ENCODE assay signal across 1 cellular context in the genomic region with DNA sequence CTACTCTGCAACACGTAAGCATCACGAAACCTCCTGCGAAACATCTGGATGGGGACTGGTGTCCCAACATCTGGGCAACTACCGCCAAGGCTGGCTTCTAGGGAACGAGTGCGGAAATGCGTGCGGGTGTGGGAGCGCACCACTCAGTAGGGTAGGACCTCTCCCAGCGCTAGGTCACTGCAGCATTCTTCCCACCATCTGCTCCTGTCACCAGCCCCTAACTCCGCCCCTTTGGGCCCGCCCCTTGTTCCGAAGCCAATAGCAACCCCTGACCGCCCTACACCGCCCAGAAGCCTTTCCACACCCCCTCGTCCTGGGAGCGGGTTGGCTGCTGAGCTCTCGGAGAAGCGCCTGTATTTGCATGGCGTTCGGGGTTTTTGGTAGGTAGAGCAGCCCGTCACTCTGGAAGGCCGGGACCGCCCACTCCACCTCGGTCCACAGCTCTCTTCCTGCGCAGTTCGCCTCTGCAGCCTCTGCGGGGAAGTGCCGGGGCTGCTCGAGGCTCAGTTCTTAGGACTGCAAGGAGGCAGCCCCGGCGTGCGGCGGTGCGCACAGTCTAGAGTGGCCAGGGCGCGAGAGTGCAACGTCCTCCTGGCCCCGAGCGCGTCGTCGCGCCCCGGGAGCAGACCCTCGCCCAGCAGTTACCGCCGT.
TF ChIP-seq lines count a peak whose summit lies in the region.

TSS of gene HS3ST3B1 (plus strand) at position 454 of the 651 bp plus-strand sequence. CDS start 438 bp downstream, outside the sequence.

TF ChIP-seq in HEK293, 187 proteins besides CTCF, POLR2A, EP300 and RAD21 (continued from another document and continues in another):
- TF ChIP-seq ZNF837 (tag by site-specific recombination; IDR thresholded peaks at IDR 0.05) (no peak), ZNF169 (tag by site-specific recombination; IDR thresholded peaks at IDR 0.05) (no peak), ZNF266 (tag by site-specific recombination; IDR thresholded peaks at IDR 0.05; ENCODE audit: low read depth) (no peak), BCL11A (tag by site-specific recombination; IDR thresholded peaks at IDR 0.05; ENCODE audit: low read depth) (no peak), ZNF146 (tag by site-specific recombination; IDR thresholded peaks at IDR 0.05) (no peak), TCF7L2 (IDR thresholded peaks at IDR 0.05; ENCODE audit: borderline replicate concordance, low read depth, low read length) (no peak), MYNN (tag by site-specific recombination; IDR thresholded peaks at IDR 0.05; ENCODE audit: borderline replicate concordance) (no peak), ZNF621 (tag by site-specific recombination; IDR thresholded peaks at IDR 0.05) (no peak), ZFP41 (tag by site-specific recombination; IDR thresholded peaks at IDR 0.05; ENCODE audit: borderline replicate concordance) (no peak), ZBTB21 (tag by site-specific recombination; IDR thresholded peaks at IDR 0.05) (no peak; the same call in 1 of the 2 replicates), SP3 (tag by site-specific recombination; IDR thresholded peaks at IDR 0.05) (peak; percentile 98), GLI2 (tag by site-specific recombination; IDR thresholded peaks at IDR 0.05; ENCODE audit: borderline replicate concordance, low read depth) (no peak), ZNF785 (tag by site-specific recombination; IDR thresholded peaks at IDR 0.05) (no peak), ZNF121 (tag by site-specific recombination; IDR thresholded peaks at IDR 0.05) (no peak), SP2 (tag by site-specific recombination; IDR thresholded peaks at IDR 0.05) (peak; percentile 99), ZNF10 (tag by site-specific recombination; IDR thresholded peaks at IDR 0.05) (no peak), ZNF133 (tag by site-specific recombination; IDR thresholded peaks at IDR 0.05) (no peak), ZFP69B (tag by site-specific recombination; IDR thresholded peaks at IDR 0.05) (0 out of 2 replicates have a peak, but pooled peaks have one; percentile 11), ZNF549 (tag by site-specific recombination; IDR thresholded peaks at IDR 0.05) (no peak), ZNF24 (tag by site-specific recombination; IDR thresholded peaks at IDR 0.05) (no peak), SP7 (tag by site-specific recombination; IDR thresholded peaks at IDR 0.05) (peak; percentile 52; the same call in 1 of the 2 replicates), ZBTB7A (tag by site-specific recombination; IDR thresholded peaks at IDR 0.05; ENCODE audit: low read depth) (no peak), ZNF37A (tag by site-specific recombination; IDR thresholded peaks at IDR 0.05) (no peak), ZNF211 (tag by site-specific recombination; IDR thresholded peaks at IDR 0.05; ENCODE audit: low read depth) (no peak), ZNF560 (tag by site-specific recombination; IDR thresholded peaks at IDR 0.05; ENCODE audit: borderline replicate concordance) (no peak), GLIS2 (tag by site-specific recombination; IDR thresholded peaks at IDR 0.05) (peak; percentile 92), GFI1B (tag by site-specific recombination; IDR thresholded peaks at IDR 0.05) (no peak), ZNF155 (tag by site-specific recombination; IDR thresholded peaks at IDR 0.05) (no peak), ZNF132 (tag by site-specific recombination; IDR thresholded peaks at IDR 0.05; ENCODE audit: borderline replicate concordance) (no peak), PRDM10 (tag by site-specific recombination; IDR thresholded peaks at IDR 0.05) (peak; percentile 89), ZNF701 (tag by site-specific recombination; IDR thresholded peaks at IDR 0.05) (no peak), ZBTB20 (tag by site-specific recombination; IDR thresholded peaks at IDR 0.05) (peak; percentile 84; the same call in 1 of the 2 replicates), ZNF791 (tag by site-specific recombination; IDR thresholded peaks at IDR 0.05) (no peak), ZNF280C (tag by site-specific recombination; IDR thresholded peaks at IDR 0.05) (no peak), ZNF221 (tag by site-specific recombination; IDR thresholded peaks at IDR 0.05; ENCODE audit: borderline replicate concordance) (no peak), ZNF610 (tag by site-specific recombination; IDR thresholded peaks at IDR 0.05; ENCODE audit: borderline replicate concordance) (peak; percentile 59; the same call in 1 of the 2 replicates), ZNF202 (tag by site-specific recombination; IDR thresholded peaks at IDR 0.05; ENCODE audit: borderline replicate concordance) (no peak), ZNF341 (tag by site-specific recombination; IDR thresholded peaks at IDR 0.05; ENCODE audit: low read depth) (no peak), ZBTB8A (tag by site-specific recombination; IDR thresholded peaks at IDR 0.05) (peak; percentile 10; the same call in 1 of the 2 replicates), ZNF26 (tag by site-specific recombination; IDR thresholded peaks at IDR 0.05) (no peak), ZNF580 (tag by site-specific recombination; IDR thresholded peaks at IDR 0.05) (no peak; the same call in 1 of the 2 replicates)
- TF ChIP-seq, protein P1, sequence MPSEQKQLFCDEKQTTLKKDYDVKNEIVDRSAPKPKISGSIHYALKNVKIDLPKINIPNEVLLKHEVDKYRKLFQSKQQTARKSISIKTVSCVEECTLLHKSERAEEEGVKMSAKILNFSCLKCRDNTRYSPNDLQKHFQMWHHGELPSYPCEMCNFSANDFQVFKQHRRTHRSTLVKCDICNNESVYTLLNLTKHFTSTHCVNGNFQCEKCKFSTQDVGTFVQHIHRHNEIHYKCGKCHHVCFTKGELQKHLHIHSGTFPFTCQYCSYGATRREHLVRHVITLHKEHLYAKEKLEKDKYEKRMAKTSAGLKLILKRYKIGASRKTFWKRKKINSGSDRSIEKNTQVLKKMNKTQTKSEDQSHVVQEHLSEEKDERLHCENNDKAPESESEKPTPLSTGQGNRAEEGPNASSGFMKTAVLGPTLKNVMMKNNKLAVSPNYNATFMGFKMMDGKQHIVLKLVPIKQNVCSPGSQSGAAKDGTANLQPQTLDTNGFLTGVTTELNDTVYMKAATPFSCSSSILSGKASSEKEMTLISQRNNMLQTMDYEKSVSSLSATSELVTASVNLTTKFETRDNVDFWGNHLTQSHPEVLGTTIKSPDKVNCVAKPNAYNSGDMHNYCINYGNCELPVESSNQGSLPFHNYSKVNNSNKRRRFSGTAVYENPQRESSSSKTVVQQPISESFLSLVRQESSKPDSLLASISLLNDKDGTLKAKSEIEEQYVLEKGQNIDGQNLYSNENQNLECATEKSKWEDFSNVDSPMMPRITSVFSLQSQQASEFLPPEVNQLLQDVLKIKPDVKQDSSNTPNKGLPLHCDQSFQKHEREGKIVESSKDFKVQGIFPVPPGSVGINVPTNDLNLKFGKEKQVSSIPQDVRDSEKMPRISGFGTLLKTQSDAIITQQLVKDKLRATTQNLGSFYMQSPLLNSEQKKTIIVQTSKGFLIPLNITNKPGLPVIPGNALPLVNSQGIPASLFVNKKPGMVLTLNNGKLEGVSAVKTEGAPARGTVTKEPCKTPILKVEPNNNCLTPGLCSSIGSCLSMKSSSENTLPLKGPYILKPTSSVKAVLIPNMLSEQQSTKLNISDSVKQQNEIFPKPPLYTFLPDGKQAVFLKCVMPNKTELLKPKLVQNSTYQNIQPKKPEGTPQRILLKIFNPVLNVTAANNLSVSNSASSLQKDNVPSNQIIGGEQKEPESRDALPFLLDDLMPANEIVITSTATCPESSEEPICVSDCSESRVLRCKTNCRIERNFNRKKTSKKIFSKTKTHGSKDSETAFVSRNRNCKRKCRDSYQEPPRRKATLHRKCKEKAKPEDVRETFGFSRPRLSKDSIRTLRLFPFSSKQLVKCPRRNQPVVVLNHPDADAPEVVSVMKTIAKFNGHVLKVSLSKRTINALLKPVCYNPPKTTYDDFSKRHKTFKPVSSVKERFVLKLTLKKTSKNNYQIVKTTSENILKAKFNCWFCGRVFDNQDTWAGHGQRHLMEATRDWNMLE (tag by site-specific recombination; conservative IDR thresholded peaks at IDR 0.05; ENCODE audit: low read depth), result no peak
- TF ChIP-seq, protein P2, sequence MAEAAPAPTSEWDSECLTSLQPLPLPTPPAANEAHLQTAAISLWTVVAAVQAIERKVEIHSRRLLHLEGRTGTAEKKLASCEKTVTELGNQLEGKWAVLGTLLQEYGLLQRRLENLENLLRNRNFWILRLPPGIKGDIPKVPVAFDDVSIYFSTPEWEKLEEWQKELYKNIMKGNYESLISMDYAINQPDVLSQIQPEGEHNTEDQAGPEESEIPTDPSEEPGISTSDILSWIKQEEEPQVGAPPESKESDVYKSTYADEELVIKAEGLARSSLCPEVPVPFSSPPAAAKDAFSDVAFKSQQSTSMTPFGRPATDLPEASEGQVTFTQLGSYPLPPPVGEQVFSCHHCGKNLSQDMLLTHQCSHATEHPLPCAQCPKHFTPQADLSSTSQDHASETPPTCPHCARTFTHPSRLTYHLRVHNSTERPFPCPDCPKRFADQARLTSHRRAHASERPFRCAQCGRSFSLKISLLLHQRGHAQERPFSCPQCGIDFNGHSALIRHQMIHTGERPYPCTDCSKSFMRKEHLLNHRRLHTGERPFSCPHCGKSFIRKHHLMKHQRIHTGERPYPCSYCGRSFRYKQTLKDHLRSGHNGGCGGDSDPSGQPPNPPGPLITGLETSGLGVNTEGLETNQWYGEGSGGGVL (tag by site-specific recombination; IDR thresholded peaks at IDR 0.05), result no peak
- TF ChIP-seq, protein P3, sequence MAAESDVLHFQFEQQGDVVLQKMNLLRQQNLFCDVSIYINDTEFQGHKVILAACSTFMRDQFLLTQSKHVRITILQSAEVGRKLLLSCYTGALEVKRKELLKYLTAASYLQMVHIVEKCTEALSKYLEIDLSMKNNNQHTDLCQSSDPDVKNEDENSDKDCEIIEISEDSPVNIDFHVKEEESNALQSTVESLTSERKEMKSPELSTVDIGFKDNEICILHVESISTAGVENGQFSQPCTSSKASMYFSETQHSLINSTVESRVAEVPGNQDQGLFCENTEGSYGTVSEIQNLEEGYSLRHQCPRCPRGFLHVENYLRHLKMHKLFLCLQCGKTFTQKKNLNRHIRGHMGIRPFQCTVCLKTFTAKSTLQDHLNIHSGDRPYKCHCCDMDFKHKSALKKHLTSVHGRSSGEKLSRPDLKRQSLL (tag by site-specific recombination; IDR thresholded peaks at IDR 0.05), result peak; percentile 53; the same call in 1 of the 2 replicates
- TF ChIP-seq, protein P4, sequence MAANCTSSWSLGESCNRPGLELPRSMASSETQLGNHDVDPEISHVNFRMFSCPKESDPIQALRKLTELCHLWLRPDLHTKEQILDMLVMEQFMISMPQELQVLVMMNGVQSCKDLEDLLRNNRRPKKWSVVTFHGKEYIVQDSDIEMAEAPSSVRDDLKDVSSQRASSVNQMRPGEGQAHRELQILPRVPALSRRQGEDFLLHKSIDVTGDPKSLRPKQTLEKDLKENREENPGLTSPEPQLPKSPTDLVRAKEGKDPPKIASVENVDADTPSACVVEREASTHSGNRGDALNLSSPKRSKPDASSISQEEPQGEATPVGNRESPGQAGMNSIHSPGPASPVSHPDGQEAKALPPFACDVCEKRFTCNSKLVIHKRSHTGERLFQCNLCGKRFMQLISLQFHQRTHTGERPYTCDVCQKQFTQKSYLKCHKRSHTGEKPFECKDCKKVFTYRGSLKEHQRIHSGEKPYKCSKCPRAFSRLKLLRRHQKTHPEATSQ (tag by site-specific recombination; IDR thresholded peaks at IDR 0.05), result peak; percentile 21; the same call in 1 of the 2 replicates
